In the genomic region with DNA sequence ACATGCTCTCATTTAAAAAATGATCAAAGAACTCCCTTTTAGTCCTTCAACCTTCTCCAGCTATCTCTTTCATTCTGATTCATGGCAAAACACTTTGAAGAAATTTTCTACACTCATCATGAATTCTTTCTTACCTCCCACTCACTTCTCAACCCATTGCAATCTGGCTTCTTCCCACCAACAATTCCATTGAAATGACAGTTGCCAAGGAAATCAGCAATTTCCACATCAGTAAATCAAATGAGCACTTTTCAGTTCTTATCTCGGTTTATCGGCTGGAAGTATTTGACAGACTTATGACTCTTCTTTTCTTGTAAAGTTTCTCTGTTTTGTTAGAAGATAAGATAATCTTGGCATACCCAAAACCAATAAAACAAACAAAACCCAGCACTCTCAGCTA, we compare ENCODE assay signal across 1 cellular context.
TF ChIP-seq lines count a peak whose summit lies in the region.

No MANE protein-coding gene starts in this region.

TF ChIP-seq in endothelial cell of umbilical vein, 7 proteins besides CTCF, POLR2A, EP300 and RAD21:
- TF ChIP-seq MAX (IDR thresholded peaks at IDR 0.05; ENCODE audit: insufficient read depth, insufficient read length) (no peak), GATA2 (IDR thresholded peaks at IDR 0.05; ENCODE audit: insufficient read depth, insufficient read length, low read depth, low read length) (peak; percentile 85), FOS (IDR thresholded peaks at IDR 0.05; ENCODE audit: borderline replicate concordance, insufficient read depth, low read length) (no peak)
